In genomic region chr2:227511955-227512354, GRCh38 we compare ENCODE assay signal across 2 cellular contexts.
TF ChIP-seq lines count a peak whose summit lies in the region.

No MANE protein-coding gene starts in this region.

TF ChIP-seq in GM12891, 5 proteins besides CTCF, POLR2A, EP300 and RAD21:
- TF ChIP-seq PAX5 (IDR thresholded peaks at IDR 0.05; ENCODE audit: insufficient read depth, low read length, severe bottlenecking) (no peak), POLR2AphosphoS5 (IDR thresholded peaks at IDR 0.05; ENCODE audit: low read depth, low read length) (no peak), TAF1 (IDR thresholded peaks at IDR 0.05; ENCODE audit: low read depth, low read length) (no peak), POU2F2 (IDR thresholded peaks at IDR 0.05; ENCODE audit: low read depth, low read length) (no peak), SPI1 (IDR thresholded peaks at IDR 0.05; ENCODE audit: low read depth, low read length) (no peak)

TF ChIP-seq in H1, 55 proteins besides CTCF, POLR2A, EP300 and RAD21:
- TF ChIP-seq CBX5 (IDR thresholded peaks at IDR 0.05; ENCODE audit: low read depth, low read length) (no peak), CEBPB (IDR thresholded peaks at IDR 0.05; ENCODE audit: low read depth, low read length) (no peak), SP2 (IDR thresholded peaks at IDR 0.05; ENCODE audit: low read length) (no peak), SAP30 (IDR thresholded peaks at IDR 0.05; ENCODE audit: insufficient read depth, insufficient replicate concordance, low read length) (no peak), SP4 (IDR thresholded peaks at IDR 0.05; ENCODE audit: low read length) (no peak), CREB1 (IDR thresholded peaks at IDR 0.05) (no peak), HDAC2 (IDR thresholded peaks at IDR 0.05; ENCODE audit: borderline replicate concordance in 1 of 2, low read depth in 2 of 2, low read length in 2 of 2) (no peak), SRF (IDR thresholded peaks at IDR 0.05; ENCODE audit: low read depth, low read length) (no peak), CTBP2 (IDR thresholded peaks at IDR 0.05; ENCODE audit: borderline replicate concordance, insufficient read depth, insufficient read length, low read length) (no peak), TCF12 (IDR thresholded peaks at IDR 0.05; ENCODE audit: low read depth, low read length) (no peak), KDM1A (IDR thresholded peaks at IDR 0.05; ENCODE audit: borderline replicate concordance, low read length) (no peak), SIX5 (IDR thresholded peaks at IDR 0.05; ENCODE audit: low read depth, low read length) (no peak), CHD2 (IDR thresholded peaks at IDR 0.05; ENCODE audit: low read length) (no peak), SUZ12 (IDR thresholded peaks at IDR 0.05; ENCODE audit: low read length) (no peak), BRCA1 (IDR thresholded peaks at IDR 0.05; ENCODE audit: low read depth, low read length) (no peak), GABPA (IDR thresholded peaks at IDR 0.05; ENCODE audit: borderline replicate concordance, insufficient read depth, low read length) (no peak), SIRT6 (IDR thresholded peaks at IDR 0.05; ENCODE audit: low read length) (no peak), MAFK (IDR thresholded peaks at IDR 0.05; ENCODE audit: low read depth, low read length) (no peak), SIN3A (conservative IDR thresholded peaks at IDR 0.05 in 1 of 2, IDR thresholded peaks at IDR 0.05 in 1 of 2; ENCODE audit: low read depth in 1 of 2, low read length in 2 of 2) (no peak), ASH2L (IDR thresholded peaks at IDR 0.05; ENCODE audit: low read length) (no peak)
